ENCODE assay signal across 1 cellular context in the genomic region with DNA sequence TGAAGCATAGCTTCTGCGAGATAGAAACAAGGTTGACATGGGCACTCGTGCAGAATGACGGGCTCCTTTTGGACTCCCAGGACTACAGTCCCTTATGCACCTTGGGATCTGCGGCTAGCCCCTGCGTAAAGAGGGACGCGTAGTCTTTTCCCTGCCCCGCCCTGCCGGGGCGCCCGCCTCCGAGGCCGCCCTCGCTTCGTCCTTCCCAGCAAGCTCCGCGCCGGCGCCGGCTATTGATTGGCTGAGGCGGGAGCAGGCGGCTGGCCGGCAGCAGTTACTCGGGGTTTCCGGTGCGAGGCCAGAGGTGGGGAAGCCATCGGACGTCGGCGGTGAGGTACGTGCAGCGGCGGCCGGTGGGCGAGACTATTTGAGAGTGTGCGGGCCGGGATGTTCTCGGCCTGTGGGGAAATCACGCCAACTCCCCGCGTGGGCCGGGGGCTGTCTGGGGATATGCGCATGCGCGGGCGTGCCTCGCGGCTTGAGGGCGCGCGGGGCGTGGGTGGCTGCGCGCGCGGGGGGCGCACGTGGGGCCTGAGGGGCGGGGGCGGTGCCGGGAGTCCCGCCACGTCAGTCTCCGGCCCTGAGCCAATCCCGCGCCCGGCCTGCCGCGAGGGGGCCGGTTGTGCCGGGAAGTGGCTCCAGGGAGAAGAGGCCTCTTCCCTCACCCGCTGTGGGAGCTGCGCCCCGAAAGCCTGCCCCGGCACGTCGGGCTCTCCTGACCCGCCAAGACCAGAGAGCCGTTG.
TF ChIP-seq lines count a peak whose summit lies in the region.

TSS of gene TXLNA (plus strand) at position 233 of the 743 bp plus-strand sequence. CDS start 671 bp downstream, outside the sequence.

TF ChIP-seq in WTC11, 78 proteins besides CTCF, POLR2A, EP300 and RAD21 (continued from another document):
- TF ChIP-seq, protein P1, sequence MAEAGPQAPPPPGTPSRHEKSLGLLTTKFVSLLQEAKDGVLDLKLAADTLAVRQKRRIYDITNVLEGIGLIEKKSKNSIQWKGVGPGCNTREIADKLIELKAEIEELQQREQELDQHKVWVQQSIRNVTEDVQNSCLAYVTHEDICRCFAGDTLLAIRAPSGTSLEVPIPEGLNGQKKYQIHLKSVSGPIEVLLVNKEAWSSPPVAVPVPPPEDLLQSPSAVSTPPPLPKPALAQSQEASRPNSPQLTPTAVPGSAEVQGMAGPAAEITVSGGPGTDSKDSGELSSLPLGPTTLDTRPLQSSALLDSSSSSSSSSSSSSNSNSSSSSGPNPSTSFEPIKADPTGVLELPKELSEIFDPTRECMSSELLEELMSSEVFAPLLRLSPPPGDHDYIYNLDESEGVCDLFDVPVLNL (CRISPR knock-in tag; IDR thresholded peaks at IDR 0.05; ENCODE audit: borderline replicate concordance, low read depth): peak; percentile 43; the same call in 1 of the 2 replicates
